Comparison of ENCODE assay signal across 18 cellular contexts in the genomic region with DNA sequence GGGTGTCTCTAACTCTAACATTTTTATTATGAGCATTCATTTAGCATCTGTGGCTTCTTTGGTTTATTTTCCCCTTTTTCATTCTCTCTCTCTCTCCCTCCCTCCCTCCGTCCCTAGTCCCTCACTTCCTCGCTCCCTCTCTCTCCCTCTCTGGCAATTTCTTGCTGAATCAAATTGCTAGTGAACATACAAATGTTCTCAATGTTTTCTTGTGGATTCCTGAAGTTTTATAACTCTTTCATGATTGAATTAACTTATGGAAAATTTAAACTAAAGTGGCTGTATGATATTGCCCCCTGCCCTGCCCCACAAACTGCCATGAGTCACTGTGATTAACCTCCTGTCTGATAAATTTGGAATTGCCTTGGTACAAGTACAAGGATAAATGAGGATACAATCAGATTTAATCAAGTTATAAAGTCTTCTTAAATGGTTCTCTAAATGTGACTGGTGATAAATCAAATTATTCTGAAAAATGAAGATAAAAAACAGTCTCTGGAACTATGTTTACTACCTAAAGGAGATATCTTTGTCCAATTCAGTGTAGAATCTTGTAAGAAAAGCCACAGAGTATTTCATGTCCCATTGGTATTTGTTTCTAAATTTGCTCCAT.
DNase-seq lines count a peak whose midpoint lies in the region; ATAC-seq and TF ChIP-seq lines count a peak whose summit lies in the region.
"Had no signal": no experiment of that assay in that cellular context is flagged by ENCODE, and none has a peak within 500 bp of the region (broad histone marks: within the 10 kb centered on the region; RNA-seq: fewer than 3 reads in every experiment).

No MANE protein-coding gene starts in this region.

- no peak overlapping the region for H2BK20ac ChIP-seq in H9 (ENCODE audit: low read depth, low read length, poor library complexity, severe bottlenecking)

- H3K27ac ChIP-seq in H9 (ENCODE audit: insufficient read length, low read depth, low read length) (no peak overlapping the region), SK-N-MC (peak overlapping the region; percentile 78)
- H3K27ac ChIP-seq: BLaER1 treated with 17β-estradiol and CSF1 and Interleukin-3, amounts not matched to agents 10 nM and 100 nM; C4-2B had no signal

- H2BK120ac ChIP-seq in H9 (ENCODE audit: low read depth, low read length, poor library complexity, severe bottlenecking) = no peak overlapping the region

- H3K14ac ChIP-seq in H9 (ENCODE audit: insufficient read depth, low read length) = no peak overlapping the region

- H2BK5ac ChIP-seq in H9 (ENCODE audit: insufficient read length, low read length) = no peak overlapping the region

- WGBS in H9 (ENCODE audit: extremely low coverage, insufficient read length, low lambda C conversion rate) = no CpG with 5 or more reads among the region's 2 CpGs

- peak overlapping the region; percentile 32 for H2AFZ ChIP-seq in H9 (ENCODE audit: low read length)

- peaks cover 4% of the 10 kb centered on the region for H3K4me1 ChIP-seq in BE2C
- no peaks in the 10 kb centered on the region for H3K4me1 ChIP-seq in H9 (ENCODE audit: insufficient read depth, low read length)
- H3K4me1 ChIP-seq: BLaER1 treated with 17β-estradiol and CSF1 and Interleukin-3, amounts not matched to agents 10 nM and 100 nM; Caco-2 had no signal

- no peaks in the 10 kb centered on the region for H3K27me3 Mint-ChIP-seq in H9 (ENCODE audit: low read depth)
- H3K27me3 Mint-ChIP-seq: CD4-positive, alpha-beta T cell had no signal

- no peaks in the 10 kb centered on the region for H4K20me1 ChIP-seq in H9 (ENCODE audit: control insufficient read depth, insufficient read depth, insufficient read length)
- H4K20me1 ChIP-seq: BLaER1 treated with 17β-estradiol and CSF1 and Interleukin-3, amounts not matched to agents 10 nM and 100 nM had no signal

- H4K8ac ChIP-seq in H9 (replicated peaks; ENCODE audit: insufficient read length, low read depth, low read length) = no peak overlapping the region

- H3K4me3 ChIP-seq in BE2C (ENCODE audit: low read depth, low read length) = no peak overlapping the region
- H3K4me3 ChIP-seq in SK-N-MC = peak overlapping the region; percentile 16
- H3K4me3 ChIP-seq: BLaER1 treated with 17β-estradiol and CSF1 and Interleukin-3, amounts not matched to agents 10 nM and 100 nM had no signal

- no peak overlapping the region for H4K5ac ChIP-seq in H9 (ENCODE audit: insufficient read length, low read depth, low read length)

- no peak overlapping the region for H3K9ac ChIP-seq in H9 (ENCODE audit: extremely low read depth, insufficient read length, low read length)
- no peak overlapping the region for H3K9ac ChIP-seq in SK-N-MC (ENCODE audit: insufficient read length)
- H3K9ac ChIP-seq: BLaER1 treated with 17β-estradiol and CSF1 and Interleukin-3, amounts not matched to agents 10 nM and 100 nM had no signal

- no peak overlapping the region for H3K56ac ChIP-seq in H9 (ENCODE audit: insufficient read length, low read depth, low read length)

- peak; percentile 84 for ATAC-seq in SK-N-SH treated with all-trans-retinoic acid at 6 μM for 48 hours
- ATAC-seq: CD8-positive, alpha-beta T cell had no signal

- H4K91ac ChIP-seq in H9 (ENCODE audit: insufficient read length, low read depth, low read length) = no peak overlapping the region

- no peaks in the 10 kb centered on the region for H3K4me1 Mint-ChIP-seq in H9

- H3K79me1 ChIP-seq in H9 (ENCODE audit: insufficient read depth, low read depth, low read length, poor library complexity, severe bottlenecking) = no peaks in the 10 kb centered on the region

- peak; percentile 48 for DNase-seq in BE2C
- no peak for DNase-seq in H9
- no peak for DNase-seq in SK-N-MC (ENCODE audit: low read depth, low spot score)
- DNase-seq in NCI-H2227 treated with DMSO at 0.1 percent for 48 hours (lab: John Stamatoyannopoulos, UW) = no peak
- DNase-seq in inferior parietal cortex (ENCODE audit: extremely low spot score) = no peak
- no peak for DNase-seq in amniotic stem cell (lab: John Stamatoyannopoulos, UW)
- DNase-seq in NCI-H2196 treated with DMSO at 0.1 percent for 48 hours (lab: John Stamatoyannopoulos, UW; ENCODE audit: unreplicated experiment) = no peak
- DNase-seq: 8988T; ACHN; Caco-2; Calu3; CD4-positive, alpha-beta T cell; CD8-positive, alpha-beta T cell; DMS79 treated with DMSO at 0.1 percent for 48 hours; GF-D8 had no signal

- H2BK15ac ChIP-seq in H9 (ENCODE audit: low read depth, low read length) = no peak overlapping the region

- H3T11ph ChIP-seq in H9 (ENCODE audit: low read length) = no peak overlapping the region

- TF ChIP-seq CTCF in BE2C (IDR thresholded peaks at IDR 0.05; ENCODE audit: low read depth, low read length) = no peak
- TF ChIP-seq CTCF in H9 (conservative IDR thresholded peaks at IDR 0.05) = no peak

- H3K79me2 ChIP-seq in H9 (ENCODE audit: insufficient read depth, low read length) = no peaks in the 10 kb centered on the region

- H3K27me3 ChIP-seq in BE2C (no peaks in the 10 kb centered on the region), H9 (ENCODE audit: insufficient read depth, low read length) (no peaks in the 10 kb centered on the region)
- H3K27me3 ChIP-seq: BLaER1 treated with 17β-estradiol and CSF1 and Interleukin-3, amounts not matched to agents 10 nM and 100 nM had no signal

- H2BK12ac ChIP-seq in H9 (ENCODE audit: insufficient read length, low read depth, low read length) = no peak overlapping the region

- H3K18ac ChIP-seq in H9 (ENCODE audit: insufficient read length, low read depth, low read length) = no peak overlapping the region

- H2AK5ac ChIP-seq in H9 (ENCODE audit: insufficient read length, low read length) = no peak overlapping the region

- no peak overlapping the region for H3K4me3 Mint-ChIP-seq in H9
- H3K4me3 Mint-ChIP-seq: CD4-positive, alpha-beta T cell; CD8-positive, alpha-beta T cell had no signal

- no peak overlapping the region for H3K4ac ChIP-seq in H9 (ENCODE audit: low read depth, low read length)

- H3K9me3 Mint-ChIP-seq in H9 = no peaks in the 10 kb centered on the region
- H3K9me3 Mint-ChIP-seq: CD4-positive, alpha-beta T cell; CD8-positive, alpha-beta T cell had no signal

- H3K9me3 ChIP-seq in BE2C = no peaks in the 10 kb centered on the region
- no peaks in the 10 kb centered on the region for H3K9me3 ChIP-seq in H9 (ENCODE audit: control insufficient read depth, low read depth, low read length)
- no peaks in the 10 kb centered on the region for H3K9me3 ChIP-seq in SK-N-MC (ENCODE audit: low read depth, low read length)
- H3K9me3 ChIP-seq: BLaER1 treated with 17β-estradiol and CSF1 and Interleukin-3, amounts not matched to agents 10 nM and 100 nM; Caco-2 had no signal

- H3K36me3 ChIP-seq in BE2C (no peaks in the 10 kb centered on the region), SK-N-MC (ENCODE audit: insufficient read depth, low read length) (no peaks in the 10 kb centered on the region)
- H3K36me3 ChIP-seq: BLaER1 treated with 17β-estradiol and CSF1 and Interleukin-3, amounts not matched to agents 10 nM and 100 nM had no signal

- H3K4me2 ChIP-seq in H9 (ENCODE audit: insufficient read depth, insufficient read length, low read length) = no peak overlapping the region
- H3K4me2 ChIP-seq: BLaER1 treated with 17β-estradiol and CSF1 and Interleukin-3, amounts not matched to agents 10 nM and 100 nM had no signal

- no peak overlapping the region for H3K23ac ChIP-seq in H9 (ENCODE audit: insufficient read length, low read depth, low read length)

- no peaks in the 10 kb centered on the region; a peak in 1 of 7 replicates for H3K36me3 Mint-ChIP-seq in H9 (ENCODE audit: insufficient read depth in 1 of 3, low read depth in 3 of 3)
- H3K36me3 Mint-ChIP-seq: CD8-positive, alpha-beta T cell had no signal

- H3K27ac Mint-ChIP-seq in H9 = peak overlapping the region in 2 of 3 experiments; percentile 21 to 81; a peak in 2 of 7 replicates
- H3K27ac Mint-ChIP-seq: CD4-positive, alpha-beta T cell; CD8-positive, alpha-beta T cell had no signal

- no peaks in the 10 kb centered on the region for H3K23me2 ChIP-seq in H9 (ENCODE audit: insufficient read length, low read depth, low read length, poor library complexity, severe bottlenecking)

TF ChIP-seq in SK-N-SH treated with all-trans-retinoic acid at 6 μM for 48 hours, 23 proteins besides CTCF, POLR2A, EP300 and RAD21 (continues in another document):
- TF ChIP-seq TCF4 (CRISPR knock-in tag; IDR thresholded peaks at IDR 0.05; ENCODE audit: borderline replicate concordance) (peak; percentile 71), ZNF8 (CRISPR knock-in tag; IDR thresholded peaks at IDR 0.05) (peak; percentile 39; the same call in 1 of the 2 replicates), OSR1 (CRISPR knock-in tag; IDR thresholded peaks at IDR 0.05) (no peak), PPARA (CRISPR knock-in tag; IDR thresholded peaks at IDR 0.05; ENCODE audit: borderline replicate concordance) (no peak), ESRRG (CRISPR knock-in tag; IDR thresholded peaks at IDR 0.05) (peak; percentile 76; the same call in 1 of the 2 replicates), ARNTL (CRISPR knock-in tag; IDR thresholded peaks at IDR 0.05; ENCODE audit: borderline replicate concordance, low read depth) (no peak)
- TF ChIP-seq, protein P1, sequence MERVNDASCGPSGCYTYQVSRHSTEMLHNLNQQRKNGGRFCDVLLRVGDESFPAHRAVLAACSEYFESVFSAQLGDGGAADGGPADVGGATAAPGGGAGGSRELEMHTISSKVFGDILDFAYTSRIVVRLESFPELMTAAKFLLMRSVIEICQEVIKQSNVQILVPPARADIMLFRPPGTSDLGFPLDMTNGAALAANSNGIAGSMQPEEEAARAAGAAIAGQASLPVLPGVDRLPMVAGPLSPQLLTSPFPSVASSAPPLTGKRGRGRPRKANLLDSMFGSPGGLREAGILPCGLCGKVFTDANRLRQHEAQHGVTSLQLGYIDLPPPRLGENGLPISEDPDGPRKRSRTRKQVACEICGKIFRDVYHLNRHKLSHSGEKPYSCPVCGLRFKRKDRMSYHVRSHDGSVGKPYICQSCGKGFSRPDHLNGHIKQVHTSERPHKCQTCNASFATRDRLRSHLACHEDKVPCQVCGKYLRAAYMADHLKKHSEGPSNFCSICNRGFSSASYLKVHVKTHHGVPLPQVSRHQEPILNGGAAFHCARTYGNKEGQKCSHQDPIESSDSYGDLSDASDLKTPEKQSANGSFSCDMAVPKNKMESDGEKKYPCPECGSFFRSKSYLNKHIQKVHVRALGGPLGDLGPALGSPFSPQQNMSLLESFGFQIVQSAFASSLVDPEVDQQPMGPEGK (CRISPR knock-in tag; IDR thresholded peaks at IDR 0.05; ENCODE audit: borderline replicate concordance) = peak; percentile 97
- TF ChIP-seq, protein P2, sequence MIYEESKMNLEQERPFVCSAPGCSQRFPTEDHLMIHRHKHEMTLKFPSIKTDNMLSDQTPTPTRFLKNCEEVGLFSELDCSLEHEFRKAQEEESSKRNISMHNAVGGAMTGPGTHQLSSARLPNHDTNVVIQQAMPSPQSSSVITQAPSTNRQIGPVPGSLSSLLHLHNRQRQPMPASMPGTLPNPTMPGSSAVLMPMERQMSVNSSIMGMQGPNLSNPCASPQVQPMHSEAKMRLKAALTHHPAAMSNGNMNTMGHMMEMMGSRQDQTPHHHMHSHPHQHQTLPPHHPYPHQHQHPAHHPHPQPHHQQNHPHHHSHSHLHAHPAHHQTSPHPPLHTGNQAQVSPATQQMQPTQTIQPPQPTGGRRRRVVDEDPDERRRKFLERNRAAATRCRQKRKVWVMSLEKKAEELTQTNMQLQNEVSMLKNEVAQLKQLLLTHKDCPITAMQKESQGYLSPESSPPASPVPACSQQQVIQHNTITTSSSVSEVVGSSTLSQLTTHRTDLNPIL (CRISPR knock-in tag; IDR thresholded peaks at IDR 0.05; ENCODE audit: low read depth) = peak; percentile 92
